Comparison of ENCODE assay signal across 8 cellular contexts in genomic region chr9:68560131-68560844, GRCh38. TPM values are rescaled to one million over a fixed set of nuclear protein-coding genes. Genes with fewer than 3 reads are reported as not detected.
DNase-seq lines count a peak whose midpoint lies in the region; ATAC-seq and TF ChIP-seq lines count a peak whose summit lies in the region.

No MANE protein-coding gene starts in this region.

- H3K4me3 ChIP-seq in BJ (ENCODE audit: low read depth, low read length) (no peak overlapping the region), Peyer's patch (no peak overlapping the region)

- H3K27me3 ChIP-seq in BJ (ENCODE audit: control insufficient read depth, insufficient read depth, low read length) (no peaks in the 10 kb centered on the region), Peyer's patch (no peaks in the 10 kb centered on the region)

- DNase-seq in BJ (ENCODE audit: low read depth) (no peak), Peyer's patch (peak in 2 of 3 donors; percentile 61 to 82), amniotic epithelial cell (ENCODE audit: low read depth) (peak; percentile 76), iPS DF 4.7 (ENCODE audit: extremely low read depth, low spot score) (peak; percentile 64), superior temporal gyrus (ENCODE audit: extremely low spot score) (no peak), NCI-H1105 (lab: John Stamatoyannopoulos, UW) (no peak)
- peak; percentile 3 to 17 for DNase-seq in stimulated activated CD4-positive, alpha-beta T cell treated with anti-CD3 and anti-CD28 coated beads, Interleukin-1b, Interleukin-23, amount 100 ng/mL, for 1 hour (ENCODE audit: low read depth in 2 of 2)

- H3K27ac ChIP-seq in Peyer's patch: peak overlapping the region in 2 of 4 donors; percentile 44 to 58

- ATAC-seq in GM21529 (IDR thresholded peaks at IDR 0.05; ENCODE audit: unreplicated experiment): peak; percentile 71

- H3K4me1 ChIP-seq in Peyer's patch: peaks cover 0 to 10% (median 3%) of the 10 kb centered on the region in 4 donors

- TF ChIP-seq POLR2A in Peyer's patch (IDR thresholded peaks at IDR 0.05): no peak

- H3K9me3 ChIP-seq in Peyer's patch: no peaks in the 10 kb centered on the region

- POLR2A ChIA-PET in BJ (lab: Charles Lee): no interaction called here

- H3K36me3 ChIP-seq in BJ (ENCODE audit: control insufficient read depth, insufficient read depth, low read length): no peaks in the 10 kb centered on the region
- H3K36me3 ChIP-seq in Peyer's patch: no peaks in the 10 kb centered on the region

- CTCF ChIA-PET in BJ (lab: Yijun Ruan, JAX): interaction anchor here (0.9 to 2.0 kb wide), 4 partner anchors 8 to 41 kb away, joined by 3 to 12 read pairs (median 5); no protein-coding TSS in a partner anchor

- peak; percentile 47 for TF ChIP-seq CTCF in BJ (IDR thresholded peaks at IDR 0.05; ENCODE audit: insufficient read depth, low read depth, low read length)
- TF ChIP-seq CTCF in Peyer's patch (IDR thresholded peaks at IDR 0.05): peak in 5 of 6 experiments; percentile 27 to 50 (median 43)

RNA-seq across cellular contexts. Expression of gene TMEM252, which starts 19.6 kb away (rescaled TPM):
- polyA plus RNA-seq in BJ (2011; rRNA removed): not detected in 2 replicates
- not detected in 2 replicates for polyA minus RNA-seq in BJ (2011; rRNA and poly(A)+ RNA removed)
- 10 to 100 TPM in 3 of 4 donors, not detected in 1; 47.3 to 66.8 (median 55.3) TPM for total RNA-seq in Peyer's patch

Comparison
In these comparisons a context has a peak if more than half of its experiments do, and no peak if none do; other contexts are left out.
1. DNase-seq: peak in Peyer's patch (2 of 3), amniotic epithelial cell (single experiment), iPS DF 4.7 (single experiment) and stimulated activated CD4-positive, alpha-beta T cell treated with anti-CD3 and anti-CD28 coated beads, Interleukin-1b, Interleukin-23, amount 100 ng/mL, for 1 hour (2 of 2); none in BJ (single experiment), superior temporal gyrus (single experiment) and NCI-H1105 (single experiment).